In the genomic region with DNA sequence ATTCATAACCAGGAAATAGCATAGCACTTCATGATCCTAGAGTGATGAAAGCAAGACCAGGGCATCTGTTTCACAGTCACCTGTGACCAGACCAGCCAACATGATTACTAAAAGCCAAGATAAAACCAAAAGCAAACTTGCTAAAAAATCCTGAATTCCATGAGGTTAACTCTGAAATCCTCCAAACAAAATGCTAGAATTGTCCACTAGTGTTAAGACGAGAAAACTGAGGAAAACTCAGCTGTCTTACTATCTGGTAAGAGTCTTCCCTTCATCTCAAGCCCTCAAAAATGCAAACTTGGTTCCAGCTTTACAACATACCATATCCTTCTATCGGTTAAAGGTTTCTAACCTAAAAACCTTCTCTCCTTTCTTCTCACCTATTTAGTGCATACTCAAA, we compare ENCODE assay signal across 17 cellular contexts. TPM values are rescaled to one million over a fixed set of nuclear protein-coding genes. Genes with fewer than 3 reads are reported as not detected.
DNase-seq lines count a peak whose midpoint lies in the region; ATAC-seq, FAIRE-seq and TF ChIP-seq lines count a peak whose summit lies in the region.
"Had no signal": no experiment of that assay in that cellular context is flagged by ENCODE, and none has a peak within 500 bp of the region (broad histone marks: within the 10 kb centered on the region; RNA-seq: fewer than 3 reads in every experiment).

No MANE protein-coding gene starts in this region.

- CTCF ChIA-PET in activated CD4-positive, alpha-beta T cell treated with anti-CD3 and anti-CD28 coated beads for 36 hours (lab: Charles Lee) = interaction anchor here (0.9 to 5.0 kb wide), 10 partner anchors 10 to 570 kb away, joined by 3 to 28 read pairs (median 11); partner anchors contain the start of gene OGA
- CTCF ChIA-PET in K562 (lab: Yijun Ruan, JAX; ENCODE audit: low intra/inter-chr PET ratio) = no interaction called here

- H3K27ac ChIP-seq in K562 (ENCODE audit: extremely low read depth, low read depth, low read length) = no peak overlapping the region; the same call in 2 of the 3 replicates
- H3K27ac ChIP-seq: testis had no signal

- POLR2A ChIA-PET in activated CD4-positive, alpha-beta T cell treated with anti-CD3 and anti-CD28 coated beads for 36 hours (lab: Charles Lee) = interaction anchor here (1.0 kb wide), 1 partner anchor 930 kb away, joined by 4 read pairs; the partner anchor contains the start of genes ARL3 and SFXN2
- POLR2A ChIA-PET in K562 (lab: Yijun Ruan, JAX) = interaction anchor here (1.5 to 3.2 kb wide), 6 partner anchors 11 to 182 kb away, joined by 3 to 34 read pairs (median 4); no protein-coding TSS in a partner anchor

- no peaks in the 10 kb centered on the region for H3K27me3 Mint-ChIP-seq in activated CD4-positive, alpha-beta T cell treated with anti-CD3 and anti-CD28 coated beads for 36 hours
- H3K27me3 Mint-ChIP-seq in IgD-negative memory B cell = no peaks in the 10 kb centered on the region
- H3K27me3 Mint-ChIP-seq in nephron progenitor cell (ENCODE audit: low read depth, poor library complexity) = no peaks in the 10 kb centered on the region

- WGBS in K562 (ENCODE audit: insufficient coverage, low coverage, missing lambda C conversion rate) = 45% methylated on average over 1 of the region's 2 CpGs

- peak overlapping the region; percentile 97 for H3K27ac Mint-ChIP-seq in activated CD4-positive, alpha-beta T cell treated with anti-CD3 and anti-CD28 coated beads for 36 hours
- peak overlapping the region in 2 of 3 donors; percentile 59 to 99 for H3K27ac Mint-ChIP-seq in IgD-negative memory B cell
- H3K27ac Mint-ChIP-seq in nephron progenitor cell = peak overlapping the region; percentile 94

- TF ChIP-seq EP300 in K562 (IDR thresholded peaks at IDR 0.05; ENCODE audit: low read length) = no peak

- TF ChIP-seq RAD21 in K562 (CRISPR knock-in tag; conservative IDR thresholded peaks at IDR 0.05 in 1 of 2, IDR thresholded peaks at IDR 0.05 in 1 of 2) = no peak

- DNase-seq in activated CD4-positive, alpha-beta T cell treated with anti-CD3 and anti-CD28 coated beads for 36 hours = no peak
- DNase-seq in activated CD4-positive, alpha-beta T cell treated with anti-CD3 and anti-CD28 coated beads for 4 hours = no peak
- no peak for DNase-seq in K562 (ENCODE audit: extremely low read depth in 1 of 4, low spot score in 3 of 4)
- no peak for DNase-seq in nephron progenitor cell
- DNase-seq in DMS153 (lab: John Stamatoyannopoulos, UW) = no peak
- DNase-seq in COLO668 (lab: John Stamatoyannopoulos, UW; ENCODE audit: unreplicated experiment) = no peak
- DNase-seq in NCI-H1048 (lab: John Stamatoyannopoulos, UW) = no peak
- DNase-seq: activated CD4-positive, CD25-positive, alpha-beta regulatory T cell treated with anti-CD3 and anti-CD28 coated beads, Interleukin-2, amount 50 U/mL, for 72 hours; activated gamma-delta T cell treated with Interleukin-2 at 50 U/mL for 16 hours; esophagus squamous epithelium; MV-4-11; small intestine; SW 1271 had no signal

- H3K9me1 ChIP-seq in K562 (ENCODE audit: control insufficient read depth, insufficient read depth, low read length) = no peaks in the 10 kb centered on the region

- H3K9me3 Mint-ChIP-seq in activated CD4-positive, alpha-beta T cell treated with anti-CD3 and anti-CD28 coated beads for 36 hours (ENCODE audit: low read depth) = no peaks in the 10 kb centered on the region
- H3K9me3 Mint-ChIP-seq in IgD-negative memory B cell (no peaks in the 10 kb centered on the region), nephron progenitor cell (no peaks in the 10 kb centered on the region)

- peaks cover 51% of the 10 kb centered on the region for H3K36me3 Mint-ChIP-seq in activated CD4-positive, alpha-beta T cell treated with anti-CD3 and anti-CD28 coated beads for 36 hours (ENCODE audit: low read depth)
- H3K36me3 Mint-ChIP-seq in IgD-negative memory B cell = no peaks in the 10 kb centered on the region
- H3K36me3 Mint-ChIP-seq in nephron progenitor cell (ENCODE audit: low read depth) = peaks cover 30% of the 10 kb centered on the region

- H3K9ac ChIP-seq in K562 (ENCODE audit: insufficient read depth in 1 of 2, low read depth in 2 of 2, low read length in 2 of 2) = no peak overlapping the region

- no peak overlapping the region for H2AFZ ChIP-seq in K562 (ENCODE audit: low read depth, low read length)

- H4K20me1 ChIP-seq in K562 (replicated peaks; ENCODE audit: control insufficient read depth, insufficient read depth, low read length) = peaks cover 8% of the 10 kb centered on the region; the same call in 1 of the 2 replicates

- TF ChIP-seq POLR2A in K562 (conservative IDR thresholded peaks at IDR 0.05) = no peak

- H3K4me1 ChIP-seq in K562 (replicated peaks in 1 of 2; ENCODE audit: control insufficient read depth in 2 of 2, insufficient read depth in 2 of 2, low read length in 2 of 2) = peaks cover 10 to 31% of the 10 kb centered on the region in 2 experiments; a peak in 4 of 5 replicates

- peaks cover 21% of the 10 kb centered on the region for H3K79me2 ChIP-seq in K562 (ENCODE audit: control insufficient read depth, insufficient read depth, low read length)

- intact Hi-C loops in activated CD4-positive, alpha-beta T cell treated with anti-CD3 and anti-CD28 coated beads for 36 hours (cut with DNase I, micrococcal nuclease) = loop anchor here (5.0 to 10.0 kb wide), 4 partner anchors 48 to 1250 kb away; partner anchors contain the start of genes DPCD (in 1 of the 2), HIF1AN (in 1 of the 2) and POLL (in 1 of the 2)
- intact Hi-C loops in K562 (cut with micrococcal nuclease) = loop anchor here (5.0 kb wide), 2 partner anchors 288 to 572 kb away; no protein-coding TSS in a partner anchor

- H3K4me2 ChIP-seq in K562 (ENCODE audit: insufficient read depth, low read length) = peak overlapping the region; percentile 81

- H3K36me3 ChIP-seq in K562 (ENCODE audit: control insufficient read depth, insufficient read depth, low read length) = peaks cover 65% of the 10 kb centered on the region

- no peak for ATAC-seq in activated CD4-positive, alpha-beta T cell treated with anti-CD3 and anti-CD28 coated beads for 36 hours
- ATAC-seq in K562 = no peak
- ATAC-seq: left lobe of liver had no signal

- FAIRE-seq in K562 (lab: Jason Lieb, UNC) = no peak
- FAIRE-seq: A204.1, small intestine had no signal

- TF ChIP-seq CTCF in K562 (IDR thresholded peaks at IDR 0.05 in 2 of 3, conservative IDR thresholded peaks at IDR 0.05 in 1 of 3; ENCODE audit: insufficient read depth in 2 of 3, low read depth in 1 of 3, low read length in 3 of 3) (no peak), nephron progenitor cell (IDR thresholded peaks at IDR 0.05) (no peak)

- BruUV-seq in K562 (replicated peaks; lab: Mats Ljungman, UMichigan) = no TSS peak

- no peaks in the 10 kb centered on the region for H3K27me3 ChIP-seq in K562 (ENCODE audit: control insufficient read depth in 2 of 2, insufficient read depth in 2 of 2, low read length in 2 of 2)
- H3K27me3 ChIP-seq: testis had no signal

- H3K4me1 Mint-ChIP-seq in activated CD4-positive, alpha-beta T cell treated with anti-CD3 and anti-CD28 coated beads for 36 hours = peaks cover 43% of the 10 kb centered on the region
- H3K4me1 Mint-ChIP-seq in IgD-negative memory B cell (peaks cover 22 to 38% (median 37%) of the 10 kb centered on the region in 3 donors), nephron progenitor cell (peaks cover 44% of the 10 kb centered on the region)

- in situ Hi-C loops in K562 (cut with MboI) = loop anchor here (5.0 kb wide), 1 partner anchor 177 kb away; no protein-coding TSS in a partner anchor

- peak overlapping the region; percentile 94 for H3K4me3 Mint-ChIP-seq in activated CD4-positive, alpha-beta T cell treated with anti-CD3 and anti-CD28 coated beads for 36 hours
- H3K4me3 Mint-ChIP-seq in IgD-negative memory B cell = peak overlapping the region in 1 of 4 donors; percentile 100
- H3K4me3 Mint-ChIP-seq in nephron progenitor cell = peak overlapping the region; percentile 100

- H3K9me3 ChIP-seq in K562 (replicated peaks; ENCODE audit: control insufficient read depth, insufficient read depth, low read depth, low read length) = no peaks in the 10 kb centered on the region
- H3K9me3 ChIP-seq: esophagus squamous epithelium, testis had no signal

- no peak overlapping the region for H3K4me3 ChIP-seq in K562

RNA-seq across cellular contexts. Expression of gene NPM3, which starts 1.3 kb away (rescaled TPM):
- total RNA-seq in activated CD4-positive, alpha-beta T cell treated with anti-CD3 and anti-CD28 coated beads for 36 hours = 100 to 1,000 TPM; 207 to 214 TPM
- polyA plus RNA-seq in IgD-negative memory B cell = 2.9 TPM
- total RNA-seq in K562 (2011; cell fraction: chromatin; rRNA removed; ENCODE audit: low replicate concordance) = 7.6 and 17.3 TPM in 2 replicates
- total RNA-seq in K562 (2011; cell fraction: nucleolus; rRNA removed) = 26.8 and 34.0 TPM in 2 replicates
- total RNA-seq in K562 (2011; cell fraction: nucleoplasm; rRNA removed) = 22.0 and 23.0 TPM in 2 replicates
- total RNA-seq in K562 (2014; rRNA removed) = 171 and 204 TPM in 2 replicates
- 85.8 and 114 TPM in 2 replicates for total RNA-seq in K562 (2014; rRNA removed; fragmentation: Illumina TruSeq; extraction: Trizol)
- total RNA-seq in K562 (2015; rRNA removed; fragmentation: Illumina TruSeq; extraction: Trizol) = 108 and 112 TPM in 2 replicates
- total RNA-seq in K562 (2021) = 147 and 148 TPM in 2 replicates
- 88.9 and 97.4 TPM in 2 replicates for polyA plus RNA-seq in K562 (2011; rRNA removed)
- 141 and 176 TPM in 2 replicates for polyA plus RNA-seq in K562 (2011; cell fraction: cytosol; rRNA removed)
- polyA plus RNA-seq in K562 (2011; cell fraction: nucleus; rRNA removed) = 72.2 and 89.1 TPM in 2 replicates
- polyA plus RNA-seq in K562 (2012) = 76.1 and 130 TPM in 2 replicates
- polyA plus RNA-seq in K562 (2014; fragmentation: Illumina TruSeq; extraction: Trizol) = 204 and 239 TPM in 2 replicates
- 10 to 100 TPM; 15.2 to 54.4 TPM for polyA plus RNA-seq in K562 (2014; fragmentation: Nextera tagmentation; extraction: Ambion mirVana)
- polyA plus RNA-seq in K562 (2014; rRNA removed) = 161 and 168 TPM in 2 replicates
- 48.1 and 61.6 TPM in 2 replicates for polyA minus RNA-seq in K562 (2011; rRNA and poly(A)+ RNA removed)
- polyA minus RNA-seq in K562 (2011; cell fraction: cytosol; rRNA and poly(A)+ RNA removed) = 36.0 and 44.2 TPM in 2 replicates
- polyA minus RNA-seq in K562 (2011; cell fraction: nucleus; rRNA and poly(A)+ RNA removed) = 11.2 and 12.2 TPM in 2 replicates

RNA-seq across cellular contexts. Expression of gene FGF8, which starts 8.6 kb away (rescaled TPM):
- total RNA-seq in activated CD4-positive, alpha-beta T cell treated with anti-CD3 and anti-CD28 coated beads for 36 hours = under 1 TPM in 1 of 2 experiments, not detected in 1; 0.32 TPM
- polyA plus RNA-seq in IgD-negative memory B cell = not detected
- total RNA-seq in K562 (2011; cell fraction: chromatin; rRNA removed; ENCODE audit: low replicate concordance) = not detected in 2 replicates
- 0.67 TPM in 1 of 2 replicates, not detected in the other for total RNA-seq in K562 (2011; cell fraction: nucleolus; rRNA removed)
- 1.0 TPM in 1 of 2 replicates, not detected in the other for total RNA-seq in K562 (2011; cell fraction: nucleoplasm; rRNA removed)
- total RNA-seq in K562 (2014; rRNA removed) = 0.82 TPM in 1 of 2 replicates, not detected in the other
- not detected in 2 replicates for total RNA-seq in K562 (2014; rRNA removed; fragmentation: Illumina TruSeq; extraction: Trizol)
- total RNA-seq in K562 (2015; rRNA removed; fragmentation: Illumina TruSeq; extraction: Trizol) = not detected in 2 replicates
- 0.29 and 0.31 TPM in 2 replicates for total RNA-seq in K562 (2021)
- 0.13 and 0.24 TPM in 2 replicates for polyA plus RNA-seq in K562 (2011; rRNA removed)
- polyA plus RNA-seq in K562 (2011; cell fraction: cytosol; rRNA removed) = 0.73 TPM in 1 of 2 replicates, not detected in the other
- polyA plus RNA-seq in K562 (2011; cell fraction: nucleus; rRNA removed) = 1.5 TPM in 2 replicates
- 0.09 TPM in 1 of 2 replicates, not detected in the other for polyA plus RNA-seq in K562 (2012)
- not detected in 2 replicates for polyA plus RNA-seq in K562 (2014; fragmentation: Illumina TruSeq; extraction: Trizol)
- polyA plus RNA-seq in K562 (2014; fragmentation: Nextera tagmentation; extraction: Ambion mirVana) = not detected
- polyA plus RNA-seq in K562 (2014; rRNA removed) = 0.28 and 0.44 TPM in 2 replicates
- not detected in 2 replicates for polyA minus RNA-seq in K562 (2011; rRNA and poly(A)+ RNA removed)
- not detected in 2 replicates for polyA minus RNA-seq in K562 (2011; cell fraction: cytosol; rRNA and poly(A)+ RNA removed)
- 0.54 TPM in 1 of 2 replicates, not detected in the other for polyA minus RNA-seq in K562 (2011; cell fraction: nucleus; rRNA and poly(A)+ RNA removed)
- total RNA-seq: esophagus squamous epithelium, left lobe of liver had no signal

RNA-seq across cellular contexts. Expression of gene OGA, which starts 33.7 kb away (rescaled TPM):
- total RNA-seq in activated CD4-positive, alpha-beta T cell treated with anti-CD3 and anti-CD28 coated beads for 36 hours = 100 to 1,000 TPM; 113 to 124 TPM
- polyA plus RNA-seq in IgD-negative memory B cell (47.8 TPM), K562 (2011; rRNA removed) (73.5 and 79.9 TPM in 2 replicates), K562 (2014; fragmentation: Illumina TruSeq; extraction: Trizol) (61.1 and 61.2 TPM in 2 replicates), K562 (2014; fragmentation: Nextera tagmentation; extraction: Ambion mirVana) (10 to 100 TPM; 13.5 to 18.6 TPM), K562 (2014; rRNA removed) (59.5 and 61.8 TPM in 2 replicates)
- total RNA-seq in K562 (2011; cell fraction: chromatin; rRNA removed; ENCODE audit: low replicate concordance) = 146 and 468 TPM in 2 replicates
- total RNA-seq in K562 (2011; cell fraction: nucleolus; rRNA removed) = 65.4 and 98.2 TPM in 2 replicates
- 193 and 258 TPM in 2 replicates for total RNA-seq in K562 (2011; cell fraction: nucleoplasm; rRNA removed)
- total RNA-seq in K562 (2014; rRNA removed) (47.5 and 51.3 TPM in 2 replicates), K562 (2014; rRNA removed; fragmentation: Illumina TruSeq; extraction: Trizol) (67.1 and 72.2 TPM in 2 replicates), K562 (2015; rRNA removed; fragmentation: Illumina TruSeq; extraction: Trizol) (58.4 and 60.7 TPM in 2 replicates), K562 (2021) (41.6 and 54.3 TPM in 2 replicates)
- polyA plus RNA-seq in K562 (2011; cell fraction: cytosol; rRNA removed) = 7.7 and 23.2 TPM in 2 replicates
- polyA plus RNA-seq in K562 (2011; cell fraction: nucleus; rRNA removed) = 116 and 157 TPM in 2 replicates
- 42.3 and 50.2 TPM in 2 replicates for polyA plus RNA-seq in K562 (2012)
- polyA minus RNA-seq in K562 (2011; rRNA and poly(A)+ RNA removed) = 82.2 and 103 TPM in 2 replicates
- polyA minus RNA-seq in K562 (2011; cell fraction: cytosol; rRNA and poly(A)+ RNA removed) = 25.0 and 32.5 TPM in 2 replicates
- polyA minus RNA-seq in K562 (2011; cell fraction: nucleus; rRNA and poly(A)+ RNA removed) = 36.2 and 78.1 TPM in 2 replicates

RNA-seq across cellular contexts. Expression of gene KCNIP2, which starts 59.0 kb away (rescaled TPM):
- total RNA-seq in activated CD4-positive, alpha-beta T cell treated with anti-CD3 and anti-CD28 coated beads for 36 hours = 1 to 10 TPM; 2.7 to 2.8 TPM
- polyA plus RNA-seq in IgD-negative memory B cell = 14.5 TPM
- total RNA-seq in K562 (2011; cell fraction: chromatin; rRNA removed; ENCODE audit: low replicate concordance) = 32.6 and 43.2 TPM in 2 replicates
- 16.7 and 18.7 TPM in 2 replicates for total RNA-seq in K562 (2011; cell fraction: nucleolus; rRNA removed)
- 49.0 and 80.9 TPM in 2 replicates for total RNA-seq in K562 (2011; cell fraction: nucleoplasm; rRNA removed)
- 2.9 and 4.2 TPM in 2 replicates for total RNA-seq in K562 (2014; rRNA removed)
- total RNA-seq in K562 (2014; rRNA removed; fragmentation: Illumina TruSeq; extraction: Trizol) = 2.9 and 4.0 TPM in 2 replicates
- 3.2 and 4.1 TPM in 2 replicates for total RNA-seq in K562 (2015; rRNA removed; fragmentation: Illumina TruSeq; extraction: Trizol)
- 4.8 and 7.6 TPM in 2 replicates for total RNA-seq in K562 (2021)
- polyA plus RNA-seq in K562 (2011; rRNA removed) = 7.1 and 9.5 TPM in 2 replicates
- polyA plus RNA-seq in K562 (2011; cell fraction: cytosol; rRNA removed) = 1.7 and 3.2 TPM in 2 replicates
- polyA plus RNA-seq in K562 (2011; cell fraction: nucleus; rRNA removed) = 57.8 and 62.2 TPM in 2 replicates
- polyA plus RNA-seq in K562 (2012) = 6.0 and 9.6 TPM in 2 replicates
- 6.3 and 7.9 TPM in 2 replicates for polyA plus RNA-seq in K562 (2014; fragmentation: Illumina TruSeq; extraction: Trizol)
- polyA plus RNA-seq in K562 (2014; fragmentation: Nextera tagmentation; extraction: Ambion mirVana) = 1 to 10 TPM; 2.5 to 3.2 TPM
- 6.2 and 6.6 TPM in 2 replicates for polyA plus RNA-seq in K562 (2014; rRNA removed)
- polyA minus RNA-seq in K562 (2011; rRNA and poly(A)+ RNA removed) = 2.1 and 4.6 TPM in 2 replicates
- 0.91 TPM in 1 of 2 replicates, not detected in the other for polyA minus RNA-seq in K562 (2011; cell fraction: cytosol; rRNA and poly(A)+ RNA removed)
- polyA minus RNA-seq in K562 (2011; cell fraction: nucleus; rRNA and poly(A)+ RNA removed) = 5.5 and 11.3 TPM in 2 replicates
